10 cellular contexts compared by ENCODE assay signal in the genomic region with DNA sequence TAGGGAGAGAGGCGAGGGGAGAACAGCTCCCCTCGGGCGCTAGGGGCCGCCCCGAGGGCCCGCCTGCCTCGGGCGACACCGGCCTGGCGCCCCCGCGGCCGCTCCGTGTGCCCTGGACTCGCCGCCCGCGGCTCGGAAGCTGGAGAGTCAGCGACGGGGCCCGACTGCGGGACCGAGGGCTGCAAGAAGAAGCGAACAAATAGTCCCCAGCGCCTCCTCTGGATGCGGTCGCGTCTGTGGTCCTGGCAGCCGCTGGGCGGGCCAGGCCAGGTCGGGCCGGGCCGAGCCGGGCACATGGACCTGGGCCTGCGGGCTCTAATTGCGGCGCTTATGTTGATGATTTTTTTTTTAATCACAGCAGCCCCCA. TPM values are rescaled to one million over a fixed set of nuclear protein-coding genes. Genes with fewer than 3 reads are reported as not detected.
A peak's percentile ranks its signal among the peaks of the same experiment; 100 is the strongest.
DNase-seq lines count a peak whose midpoint lies in the region; TF ChIP-seq lines count a peak whose summit lies in the region.
"Had no signal": no experiment of that assay in that cellular context is flagged by ENCODE, and none has a peak within 500 bp of the region (broad histone marks: within the 10 kb centered on the region; RNA-seq: fewer than 3 reads in every experiment).

No MANE protein-coding gene starts in this region.

- H3K4me3 ChIP-seq in BE2C (ENCODE audit: low read depth, low read length): peak overlapping the region; percentile 68
- H3K4me3 ChIP-seq in foreskin fibroblast (ENCODE audit: low read depth in 1 of 2, low read length in 2 of 2): peak overlapping the region; percentile 42 to 45
- H3K4me3 ChIP-seq in ovary: peak overlapping the region; percentile 76

- H3K36me3 ChIP-seq in BE2C (no peaks in the 10 kb centered on the region), ovary (no peaks in the 10 kb centered on the region)

- H3K9me3 ChIP-seq in BE2C (no peaks in the 10 kb centered on the region), ovary (no peaks in the 10 kb centered on the region)

- no peak for TF ChIP-seq POLR2A in ovary (IDR thresholded peaks at IDR 0.05)

- POLR2A ChIA-PET in GM10248 (lab: Yijun Ruan, JAX): no interaction called here

- DNase-seq in BE2C (peak; percentile 49), NCI-H446 treated with DMSO at 0.1 percent for 48 hours (lab: John Stamatoyannopoulos, UW) (peak; percentile 44), foreskin fibroblast (no peak), ovary (no peak), GM10248 (ENCODE audit: extremely low spot score) (no peak), Kasumi-1 (lab: John Stamatoyannopoulos, UW) (no peak), epidermal melanocyte (ENCODE audit: insufficient read length, low spot score) (no peak), cerebellar nuclear complex (lab: John Stamatoyannopoulos, UW) (no peak)
- DNase-seq: NCI-H1436 treated with DMSO at 0.1 percent for 48 hours; stimulated activated CD4-positive, alpha-beta T cell treated with anti-CD3 and anti-CD28 coated beads, Interleukin-2, amount 100 ng/mL, for 48 hours had no signal

- TF ChIP-seq CTCF in BE2C (IDR thresholded peaks at IDR 0.05; ENCODE audit: low read depth, low read length) (no peak), foreskin fibroblast (IDR thresholded peaks at IDR 0.05; ENCODE audit: low read depth, low read length) (no peak), ovary (IDR thresholded peaks at IDR 0.05) (no peak), GM10248 (IDR thresholded peaks at IDR 0.05; ENCODE audit: control extremely low read depth, extremely low read depth, low read depth, missing control alignments) (no peak)

- WGBS in ovary, 3 donors: 1% methylated on average over 38 of the region's 38 CpGs

- H3K4me1 ChIP-seq in BE2C (no peaks in the 10 kb centered on the region), ovary (ENCODE audit: insufficient read depth) (no peaks in the 10 kb centered on the region)

- H3K27me3 ChIP-seq in BE2C: peaks cover 3% of the 10 kb centered on the region; the same call in 1 of the 2 replicates
- no peaks in the 10 kb centered on the region for H3K27me3 ChIP-seq in ovary

- H3K27ac ChIP-seq in ovary: peak overlapping the region; percentile 87 to 92

- intact Hi-C loops in ovary (cut with DNase I): loop anchor here in 1 of 4 donors (5.0 to 10.0 kb wide), 2 partner anchors 693 to 1090 kb away; a partner anchor contains a TSS

- CTCF ChIA-PET in GM10248 (lab: Yijun Ruan, JAX): interaction anchor here (1.1 to 2.2 kb wide), 3 partner anchors 17 to 1042 kb away, joined by 3 to 7 read pairs (median 6); no protein-coding TSS in a partner anchor

- no peak for TF ChIP-seq EP300 in ovary (IDR thresholded peaks at IDR 0.05)

RNA-seq across cellular contexts. Expression of a gene that starts 0.3 kb away (rescaled TPM):
- polyA plus RNA-seq in BE2C (2012; ENCODE audit: insufficient read depth, insufficient read length, low read depth): 22.9 TPM
- 10 to 100 TPM in 6 of 7 donors, 1 to 10 TPM in 1; 9.7 to 20.6 (median 12.8) TPM for total RNA-seq in ovary
- 10 to 100 TPM; 11.7 to 13.0 TPM for polyA plus RNA-seq in ovary

RNA-seq across cellular contexts. Expression of a gene that starts 5.7 kb away (rescaled TPM):
- polyA plus RNA-seq in BE2C (2012; ENCODE audit: insufficient read depth, insufficient read length, low read depth): 0.94 TPM
- total RNA-seq in ovary: 1 to 10 TPM in 4 of 7 donors, under 1 TPM in 3; 0.38 to 3.2 (median 1.0) TPM
- polyA plus RNA-seq in ovary: 1 to 10 TPM; 1.1 to 8.1 TPM

RNA-seq across cellular contexts. Expression of a gene that starts 7.3 kb away (rescaled TPM):
- polyA plus RNA-seq in BE2C (2012; ENCODE audit: insufficient read depth, insufficient read length, low read depth): 14.6 TPM
- total RNA-seq in ovary: 10 to 100 TPM; 29.2 to 46.8 (median 33.1) TPM
- 10 to 100 TPM; 36.9 to 50.6 TPM for polyA plus RNA-seq in ovary

RNA-seq across cellular contexts. Expression of a gene that starts 15.2 kb away (rescaled TPM):
- not detected for polyA plus RNA-seq in BE2C (2012; ENCODE audit: insufficient read depth, insufficient read length, low read depth)
- 1 to 10 TPM in 2 of 7 donors, under 1 TPM in 1, not detected in 4; 0.61 to 1.3 (median 1.1) TPM for total RNA-seq in ovary
- under 1 TPM; 0.07 to 0.48 TPM for polyA plus RNA-seq in ovary

RNA-seq across cellular contexts. Expression of a gene that starts 22.7 kb away (rescaled TPM):
- not detected for polyA plus RNA-seq in BE2C (2012; ENCODE audit: insufficient read depth, insufficient read length, low read depth)
- total RNA-seq in ovary: not detected
- not detected for polyA plus RNA-seq in ovary

Comparison
In these comparisons a context has a peak if more than half of its experiments do, and no peak if none do; other contexts are left out.
1. DNase-seq: peak in BE2C (single experiment) and NCI-H446 treated with DMSO at 0.1 percent for 48 hours (single experiment); none in foreskin fibroblast (0 of 2), ovary (0 of 5), GM10248 (single experiment), Kasumi-1 (0 of 2), epidermal melanocyte (single experiment) and cerebellar nuclear complex (0 of 2).
2. Peak in every context shown above with its lines, with median percentiles within 50 percentile points of each other: H3K4me3 ChIP-seq.